Comparison of ENCODE assay signal across 7 cellular contexts in the genomic region with DNA sequence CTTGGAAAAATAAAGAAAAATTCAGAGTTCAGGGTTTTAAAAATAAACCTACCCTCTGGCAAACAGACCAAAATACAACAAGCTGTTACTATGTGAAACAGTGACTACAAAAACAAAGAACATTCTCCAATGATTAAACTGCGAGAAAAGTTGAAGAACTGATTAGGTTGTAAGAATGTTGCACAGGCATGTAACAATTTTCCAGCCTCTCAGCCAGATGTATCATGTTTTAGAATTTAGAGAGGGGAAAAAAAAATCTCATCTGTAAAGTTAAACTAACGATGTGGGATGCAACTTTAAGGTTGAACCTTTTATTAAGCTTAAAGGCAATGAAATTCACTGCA.
DNase-seq lines count a peak whose midpoint lies in the region; ATAC-seq and TF ChIP-seq lines count a peak whose summit lies in the region.

No MANE protein-coding gene starts in this region.

- H3K27ac ChIP-seq in HUES48 (ENCODE audit: low read depth, low read length): peak overlapping the region; percentile 78
- H3K27ac ChIP-seq in transverse colon: peak overlapping the region; percentile 66 to 83 (median 80)

- peaks cover 27% of the 10 kb centered on the region for H3K4me1 ChIP-seq in HUES48 (ENCODE audit: control insufficient read depth, insufficient read depth, low read length)
- peaks cover 4 to 38% (median 17%) of the 10 kb centered on the region in 4 donors for H3K4me1 ChIP-seq in transverse colon

- H3K27me3 ChIP-seq in HUES48 (ENCODE audit: control insufficient read depth, insufficient read depth, low read length) (no peaks in the 10 kb centered on the region), transverse colon (no peaks in the 10 kb centered on the region)

- ATAC-seq in memory B cell (ENCODE audit: low read depth) (no peak), GM19467 (IDR thresholded peaks at IDR 0.05; ENCODE audit: unreplicated experiment) (no peak)

- no peaks in the 10 kb centered on the region for H3K9me3 Mint-ChIP-seq in memory B cell

- no peaks in the 10 kb centered on the region for H3K27me3 Mint-ChIP-seq in memory B cell

- no peak for TF ChIP-seq EP300 in transverse colon (IDR thresholded peaks at IDR 0.05; ENCODE audit: low read depth)

- H3K9ac ChIP-seq in HUES48 (ENCODE audit: low read depth, low read length): peak overlapping the region; percentile 25; the same call in 1 of the 2 replicates

- no peak for TF ChIP-seq POLR2A in transverse colon (IDR thresholded peaks at IDR 0.05)

- H3K36me3 ChIP-seq in HUES48 (ENCODE audit: control insufficient read depth, insufficient read depth, low read length): no peaks in the 10 kb centered on the region
- no peaks in the 10 kb centered on the region for H3K36me3 ChIP-seq in transverse colon

- H3K4me3 ChIP-seq in HUES48 (ENCODE audit: low read depth, low read length): no peak overlapping the region
- H3K4me3 ChIP-seq in cardiac fibroblast (replicated peaks in 1 of 2; ENCODE audit: low read depth in 2 of 2, low read length in 2 of 2): no peak overlapping the region
- peak overlapping the region in 1 of 4 donors; percentile 15 for H3K4me3 ChIP-seq in transverse colon

- H3K27ac Mint-ChIP-seq in memory B cell: peak overlapping the region; percentile 93

- H3K9me3 ChIP-seq in HUES48 (ENCODE audit: control insufficient read depth, insufficient read depth, low read length): no peaks in the 10 kb centered on the region
- no peaks in the 10 kb centered on the region for H3K9me3 ChIP-seq in transverse colon

- 23 to 55% methylated on average over 2 of the region's 2 CpGs for WGBS in transverse colon (ENCODE audit: low coverage in 1 of 2), 2 donors

- DNase-seq in cardiac fibroblast (ENCODE audit: low read depth in 2 of 2) (peak; percentile 77 to 83), memory B cell (ENCODE audit: low spot score in 2 of 2) (no peak), transverse colon (no peak), NCI-H774 (lab: John Stamatoyannopoulos, UW) (no peak), SKM-1 (lab: John Stamatoyannopoulos, UW; ENCODE audit: unreplicated experiment) (no peak)

- H3K36me3 Mint-ChIP-seq in memory B cell: peaks cover 19% of the 10 kb centered on the region

- intact Hi-C loops in transverse colon (cut with DNase I; ENCODE audit: low total_unique reads): no loop called here

- TF ChIP-seq CTCF in cardiac fibroblast (IDR thresholded peaks at IDR 0.05; ENCODE audit: low read depth, low read length): no peak
- no peak for TF ChIP-seq CTCF in transverse colon (IDR thresholded peaks at IDR 0.05)

- peaks cover 35% of the 10 kb centered on the region for H3K4me1 Mint-ChIP-seq in memory B cell

- H3K4me3 Mint-ChIP-seq in memory B cell: no peak overlapping the region

- in situ Hi-C loops in transverse colon (cut with MboI; ENCODE audit: low pct_ligation_motif_present in 1 of 4, low pct_unique_long_range_greater_than_20kb in 1 of 4, low sequenced_read_pairs in 3 of 4): no loop called here

Comparison
In these comparisons a context has a peak if more than half of its experiments do, and no peak if none do; other contexts are left out.
1. DNase-seq: peak in cardiac fibroblast (2 of 2); none in memory B cell (0 of 2), transverse colon (single experiment), NCI-H774 (single experiment) and SKM-1 (single experiment).